Comparison of ENCODE assay signal across 1 cellular context in the genomic region with DNA sequence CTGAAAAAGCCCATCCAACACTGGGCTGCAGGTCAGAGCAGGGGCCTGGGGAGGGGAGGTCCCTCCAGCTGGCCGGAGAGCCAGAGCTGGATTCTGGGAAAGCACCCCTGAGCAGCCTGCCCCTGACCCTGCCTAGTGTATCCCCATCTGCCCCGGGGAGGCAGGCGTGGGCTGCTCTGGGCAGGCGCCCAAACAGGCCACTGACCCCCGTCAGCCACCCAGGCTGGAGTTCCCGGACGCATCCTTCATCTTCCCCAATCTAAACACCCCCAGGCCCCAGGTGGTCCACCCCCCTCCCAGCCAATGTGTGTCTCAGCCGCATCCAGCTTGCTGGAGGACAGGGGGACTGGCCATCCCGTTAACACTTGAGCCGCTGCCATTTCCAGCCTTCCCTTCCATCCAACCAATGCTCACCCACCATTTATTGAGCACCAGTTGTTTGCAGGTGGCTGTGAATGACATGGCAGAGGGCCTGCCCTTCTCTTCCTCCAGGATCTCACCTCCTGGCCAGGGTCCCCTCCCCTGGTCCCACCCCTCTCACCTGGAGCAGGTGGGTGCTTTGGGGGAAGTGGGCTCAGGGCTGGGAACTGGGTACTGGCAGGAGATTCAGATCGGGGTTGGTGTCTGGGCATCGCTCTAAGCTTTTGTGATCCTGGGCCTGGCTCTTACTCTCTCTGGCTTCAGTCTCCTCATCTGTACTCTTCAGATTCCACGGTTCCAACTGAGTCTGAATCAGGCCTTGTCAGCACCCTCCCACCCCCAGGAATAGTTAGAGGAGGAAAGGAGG.
TF ChIP-seq lines count a peak whose summit lies in the region.

No MANE protein-coding gene starts in this region.

TF ChIP-seq in GM12878, 131 proteins besides CTCF, POLR2A, EP300 and RAD21:
- TF ChIP-seq, protein P1, sequence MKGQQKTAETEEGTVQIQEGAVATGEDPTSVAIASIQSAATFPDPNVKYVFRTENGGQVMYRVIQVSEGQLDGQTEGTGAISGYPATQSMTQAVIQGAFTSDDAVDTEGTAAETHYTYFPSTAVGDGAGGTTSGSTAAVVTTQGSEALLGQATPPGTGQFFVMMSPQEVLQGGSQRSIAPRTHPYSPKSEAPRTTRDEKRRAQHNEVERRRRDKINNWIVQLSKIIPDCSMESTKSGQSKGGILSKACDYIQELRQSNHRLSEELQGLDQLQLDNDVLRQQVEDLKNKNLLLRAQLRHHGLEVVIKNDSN (IDR thresholded peaks at IDR 0.05; ENCODE audit: borderline replicate concordance, extremely low read length, insufficient read depth, low read depth, low read length) = no peak
- TF ChIP-seq, protein P2, sequence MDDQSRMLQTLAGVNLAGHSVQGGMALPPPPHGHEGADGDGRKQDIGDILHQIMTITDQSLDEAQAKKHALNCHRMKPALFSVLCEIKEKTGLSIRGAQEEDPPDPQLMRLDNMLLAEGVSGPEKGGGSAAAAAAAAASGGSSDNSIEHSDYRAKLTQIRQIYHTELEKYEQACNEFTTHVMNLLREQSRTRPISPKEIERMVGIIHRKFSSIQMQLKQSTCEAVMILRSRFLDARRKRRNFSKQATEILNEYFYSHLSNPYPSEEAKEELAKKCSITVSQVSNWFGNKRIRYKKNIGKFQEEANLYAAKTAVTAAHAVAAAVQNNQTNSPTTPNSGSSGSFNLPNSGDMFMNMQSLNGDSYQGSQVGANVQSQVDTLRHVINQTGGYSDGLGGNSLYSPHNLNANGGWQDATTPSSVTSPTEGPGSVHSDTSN (IDR thresholded peaks at IDR 0.05; ENCODE audit: insufficient replicate concordance, low read depth, low read length) = no peak
